In genomic region chr2:112322919-112323318, GRCh38 we compare ENCODE assay signal across 25 cellular contexts. TPM values are rescaled to one million over a fixed set of nuclear protein-coding genes. Genes with fewer than 3 reads are reported as not detected.
DNase-seq lines count a peak whose midpoint lies in the region; ATAC-seq and TF ChIP-seq lines count a peak whose summit lies in the region.
"Had no signal": no experiment of that assay in that cellular context is flagged by ENCODE, and none has a peak within 500 bp of the region (broad histone marks: within the 10 kb centered on the region; RNA-seq: fewer than 3 reads in every experiment).

No MANE protein-coding gene starts in this region.

- H3K27ac ChIP-seq in GM23338 (ENCODE audit: low read depth) = no peak overlapping the region
- no peak overlapping the region for H3K27ac ChIP-seq in endodermal cell (ENCODE audit: low read depth, low read length)
- H3K27ac ChIP-seq: BLaER1 had no signal

- 81 to 100% methylated on average over 2 to 3 of the region's 3 CpGs for WGBS in endodermal cell (ENCODE audit: insufficient coverage in 1 of 2, insufficient read length in 1 of 2), 2 experiments

- no peak overlapping the region for H2AFZ ChIP-seq in GM23338

- no peak overlapping the region for H3K4me3 ChIP-seq in GM23338
- H3K4me3 ChIP-seq in H7 (ENCODE audit: insufficient read depth, low read depth, low read length) = no peak overlapping the region
- H3K4me3 ChIP-seq in endodermal cell (ENCODE audit: low read length) = no peak overlapping the region
- H3K4me3 ChIP-seq: BLaER1, GM12878 had no signal

- H3K4me3 Mint-ChIP-seq in GM23338 (no peak overlapping the region), endodermal cell (no peak overlapping the region), osteocyte (ENCODE audit: unreplicated experiment) (no peak overlapping the region)
- H3K4me3 Mint-ChIP-seq: CD14-positive monocyte; CD4-positive, alpha-beta memory T cell; CD4-positive, CD25-positive, alpha-beta regulatory T cell; CD8-positive, alpha-beta memory T cell had no signal

- H3K27ac Mint-ChIP-seq in GM23338 = no peak overlapping the region
- no peak overlapping the region for H3K27ac Mint-ChIP-seq in endodermal cell
- H3K27ac Mint-ChIP-seq in osteocyte (ENCODE audit: unreplicated experiment) = peak overlapping the region; percentile 56
- H3K27ac Mint-ChIP-seq: CD14-positive monocyte; CD4-positive, CD25-positive, alpha-beta regulatory T cell had no signal

- H3K9me3 Mint-ChIP-seq in GM23338 (no peaks in the 10 kb centered on the region), endodermal cell (peaks cover 8% of the 10 kb centered on the region), osteocyte (ENCODE audit: unreplicated experiment) (no peaks in the 10 kb centered on the region)
- H3K9me3 Mint-ChIP-seq: CD4-positive, alpha-beta memory T cell; CD8-positive, alpha-beta memory T cell had no signal

- H3F3A ChIP-seq in GM23338 (replicated peaks; ENCODE audit: low read depth) = no peaks in the 10 kb centered on the region

- H3K27me3 ChIP-seq in GM23338 (ENCODE audit: insufficient read depth) = no peaks in the 10 kb centered on the region
- no peaks in the 10 kb centered on the region for H3K27me3 ChIP-seq in H7 (ENCODE audit: control insufficient read depth, insufficient read depth, low read length)
- no peaks in the 10 kb centered on the region for H3K27me3 ChIP-seq in endodermal cell (ENCODE audit: control insufficient read depth, insufficient read depth, low read length, poor library complexity, severe bottlenecking)
- H3K27me3 ChIP-seq: BE2C, BLaER1 had no signal

- no peaks in the 10 kb centered on the region for H4K20me1 ChIP-seq in GM23338 (replicated peaks; ENCODE audit: insufficient read depth)
- H4K20me1 ChIP-seq: BLaER1 had no signal

- H3K9me3 ChIP-seq in endodermal cell (ENCODE audit: control insufficient read depth, low read length) = no peaks in the 10 kb centered on the region
- H3K9me3 ChIP-seq: BE2C had no signal

- no peaks in the 10 kb centered on the region for H3K36me3 ChIP-seq in GM23338 (ENCODE audit: insufficient read depth)
- no peaks in the 10 kb centered on the region; the same call in none of the 2 replicates for H3K36me3 ChIP-seq in H7 (replicated peaks; ENCODE audit: control insufficient read depth, insufficient read depth, low read length)
- peaks cover 4% of the 10 kb centered on the region for H3K36me3 ChIP-seq in endodermal cell (ENCODE audit: control insufficient read depth, insufficient read depth, low read length)
- H3K36me3 ChIP-seq: BE2C had no signal

- H3K4me1 ChIP-seq in GM23338 (ENCODE audit: insufficient read depth) = no peaks in the 10 kb centered on the region
- peaks cover 2% of the 10 kb centered on the region for H3K4me1 ChIP-seq in endodermal cell (ENCODE audit: control insufficient read depth, insufficient read depth, low read length)
- H3K4me1 ChIP-seq: BE2C, BLaER1 had no signal

- H3K36me3 Mint-ChIP-seq in GM23338 (ENCODE audit: low read depth) = no peaks in the 10 kb centered on the region; the same call in 2 of the 3 replicates
- peaks cover 15% of the 10 kb centered on the region for H3K36me3 Mint-ChIP-seq in endodermal cell (ENCODE audit: low read depth)
- peaks cover 33% of the 10 kb centered on the region for H3K36me3 Mint-ChIP-seq in osteocyte (ENCODE audit: unreplicated experiment)

- H3K27me3 Mint-ChIP-seq in GM23338 (ENCODE audit: insufficient read depth, low read depth, poor library complexity) (no peaks in the 10 kb centered on the region), endodermal cell (ENCODE audit: insufficient read depth) (no peaks in the 10 kb centered on the region), osteocyte (ENCODE audit: unreplicated experiment) (no peaks in the 10 kb centered on the region)
- H3K27me3 Mint-ChIP-seq: CD4-positive, alpha-beta memory T cell; CD4-positive, CD25-positive, alpha-beta regulatory T cell; CD8-positive, alpha-beta memory T cell had no signal

- H3K79me2 ChIP-seq in GM23338 (replicated peaks; ENCODE audit: insufficient read depth) = no peaks in the 10 kb centered on the region

- H3K4me1 Mint-ChIP-seq in GM23338 (peaks cover 7% of the 10 kb centered on the region; the same call in 2 of the 3 replicates), endodermal cell (peaks cover 12% of the 10 kb centered on the region), osteocyte (ENCODE audit: unreplicated experiment) (peaks cover 16% of the 10 kb centered on the region)
- H3K4me1 Mint-ChIP-seq: CD14-positive monocyte; CD4-positive, alpha-beta memory T cell; CD4-positive, CD25-positive, alpha-beta regulatory T cell; CD8-positive, alpha-beta memory T cell had no signal

- DNase-seq in GM23338 (ENCODE audit: low spot score) (peak; percentile 9), H7 (peak; percentile 18), endodermal cell (peak; percentile 57), osteocyte (ENCODE audit: extremely low spot score, unreplicated experiment) (no peak), NCI-H2171 treated with DMSO at 0.1 percent for 48 hours (lab: John Stamatoyannopoulos, UW) (no peak)
- DNase-seq: 8988T; ACHN; BE2C; C1 segment of cervical spinal cord; CD4-positive, alpha-beta memory T cell; CD4-positive, CD25-positive, alpha-beta regulatory T cell; CD8-positive, alpha-beta memory T cell; COR-L47; DMS 273 treated with DMSO at 0.1 percent for 48 hours; DMS153; DMS53; DMS79; DND-41; EL; GDM1 had no signal

- no peak overlapping the region for H3K9ac ChIP-seq in endodermal cell (ENCODE audit: extremely low read depth, low read length, poor library complexity, severe bottlenecking)
- H3K9ac ChIP-seq: BLaER1 had no signal

- TF ChIP-seq CTCF in GM23338 (conservative IDR thresholded peaks at IDR 0.05; ENCODE audit: low read depth in 2 of 2) (no peak), endodermal cell (conservative IDR thresholded peaks at IDR 0.05) (no peak), osteocyte (IDR thresholded peaks at IDR 0.05) (no peak)

- no peak overlapping the region for H3K4me2 ChIP-seq in GM23338
- H3K4me2 ChIP-seq: BLaER1 had no signal

- ATAC-seq in GM23338 = peak; percentile 55
- no peak for ATAC-seq in GM18907 (IDR thresholded peaks at IDR 0.05; ENCODE audit: unreplicated experiment)
- no peak for ATAC-seq in HG03342 (IDR thresholded peaks at IDR 0.05; ENCODE audit: unreplicated experiment)
- ATAC-seq: GM12878 had no signal

- H3K9me2 ChIP-seq in GM23338 (ENCODE audit: insufficient read depth) = no peaks in the 10 kb centered on the region

TF ChIP-seq in GM23338, 12 proteins besides CTCF, POLR2A, EP300 and RAD21:
- no peak for TF ChIP-seq EZH2 (IDR thresholded peaks at IDR 0.05; ENCODE audit: low read depth, unreplicated experiment)
TF ChIP-seq in GM23338: peak in this region for 0.

RNA-seq across cellular contexts. Expression of gene ZC3H6, which starts 47.5 kb away (rescaled TPM):
- total RNA-seq in GM23338 (2014; rRNA removed; shearing (Covaris generic)) = 6.3 and 8.0 TPM in 2 replicates
- polyA plus RNA-seq in GM23338 (2016; fragmentation: Nextera tagmentation; extraction: Ambion mirVana) = 4.7 and 4.9 TPM in 2 replicates
- total RNA-seq in H7 (2014; rRNA removed; shearing (Covaris generic)) = 5.3 and 16.0 TPM in 2 replicates
- total RNA-seq in endodermal cell (10 to 100 TPM in 1 of 2 donors, 1 to 10 TPM in 1; 8.0 to 21.5 TPM), osteocyte (7.3 and 8.2 TPM in 2 replicates)
- 8.8 TPM for polyA plus RNA-seq in endodermal cell (2013, experiment 1 of 2)
- polyA plus RNA-seq in endodermal cell (2013, experiment 2 of 2) = 9.6 TPM

Comparison
In these comparisons a context has a peak if more than half of its experiments do, and no peak if none do; other contexts are left out.
1. DNase-seq: peak in GM23338 (single experiment), H7 (single experiment) and endodermal cell (single experiment); none in osteocyte (single experiment) and NCI-H2171 treated with DMSO at 0.1 percent for 48 hours (single experiment).